Comparison of ENCODE assay signal across 1 cellular context in genomic region chr19:46081928-46082727, GRCh38.
TF ChIP-seq lines count a peak whose summit lies in the region.

No MANE protein-coding gene starts in this region.

TF ChIP-seq in HepG2, 621 proteins besides CTCF, POLR2A, EP300 and RAD21:
- no peak for TF ChIP-seq TBX2 (CRISPR knock-in tag; IDR thresholded peaks at IDR 0.05; ENCODE audit: borderline replicate concordance)
- no peak for TF ChIP-seq CENPT (CRISPR knock-in tag; IDR thresholded peaks at IDR 0.05; ENCODE audit: low read depth)
- TF ChIP-seq ZNF644 (CRISPR knock-in tag; IDR thresholded peaks at IDR 0.05; ENCODE audit: low read depth), result no peak
- no peak for TF ChIP-seq ZNF562 (CRISPR knock-in tag; IDR thresholded peaks at IDR 0.05; ENCODE audit: borderline replicate concordance)
- TF ChIP-seq AHR (CRISPR knock-in tag; IDR thresholded peaks at IDR 0.05), result no peak
- peak; percentile 88 for TF ChIP-seq ZNF766 (CRISPR knock-in tag; IDR thresholded peaks at IDR 0.05; ENCODE audit: borderline replicate concordance)
- no peak for TF ChIP-seq RAD51 (IDR thresholded peaks at IDR 0.05; ENCODE audit: borderline replicate concordance)
- no peak for TF ChIP-seq TBX3 (IDR thresholded peaks at IDR 0.05; ENCODE audit: borderline replicate concordance)
- 0 out of 2 replicates have a peak, but pooled peaks have one; percentile 16 for TF ChIP-seq GATAD2A (CRISPR knock-in tag; IDR thresholded peaks at IDR 0.05)
- TF ChIP-seq DBP (CRISPR knock-in tag; IDR thresholded peaks at IDR 0.05; ENCODE audit: not compliant biosample characterization), result no peak
- TF ChIP-seq ZMYM2 (CRISPR knock-in tag; IDR thresholded peaks at IDR 0.05), result no peak
- TF ChIP-seq REST (IDR thresholded peaks at IDR 0.05; ENCODE audit: borderline replicate concordance in 1 of 2, low read depth in 1 of 2, low read length in 2 of 2), result no peak
- TF ChIP-seq STAG1 (CRISPR knock-in tag; IDR thresholded peaks at IDR 0.05), result peak; percentile 51
- peak; percentile 81 for TF ChIP-seq SMC3 (IDR thresholded peaks at IDR 0.05; ENCODE audit: low read length)
- no peak for TF ChIP-seq NCOA1 (CRISPR knock-in tag; IDR thresholded peaks at IDR 0.05)
